In the genomic region with DNA sequence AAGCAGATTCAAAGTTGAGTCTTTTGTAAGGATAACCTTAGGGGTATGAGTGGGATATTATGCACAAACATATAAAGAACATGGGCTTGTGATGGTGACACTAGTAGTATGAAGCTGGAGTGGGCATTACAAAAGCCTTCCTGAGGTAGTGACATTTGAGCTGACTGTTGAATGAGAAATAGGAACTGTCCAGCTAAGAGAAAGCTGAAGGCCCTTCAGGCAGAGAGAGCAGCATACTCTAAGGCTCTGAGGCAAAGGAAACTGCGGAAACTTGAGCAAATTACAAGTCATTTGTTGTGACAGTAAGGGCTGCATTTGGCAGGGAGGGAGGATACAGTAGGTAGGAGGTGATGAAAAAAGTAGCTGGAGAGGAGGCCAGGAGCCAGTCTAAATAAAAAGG, we compare ENCODE assay signal across 1 cellular context.
TF ChIP-seq lines count a peak whose summit lies in the region.

No MANE protein-coding gene starts in this region.

TF ChIP-seq in SK-N-SH, 30 proteins besides CTCF, POLR2A, EP300 and RAD21 (continued from another document):
- TF ChIP-seq, protein P1, sequence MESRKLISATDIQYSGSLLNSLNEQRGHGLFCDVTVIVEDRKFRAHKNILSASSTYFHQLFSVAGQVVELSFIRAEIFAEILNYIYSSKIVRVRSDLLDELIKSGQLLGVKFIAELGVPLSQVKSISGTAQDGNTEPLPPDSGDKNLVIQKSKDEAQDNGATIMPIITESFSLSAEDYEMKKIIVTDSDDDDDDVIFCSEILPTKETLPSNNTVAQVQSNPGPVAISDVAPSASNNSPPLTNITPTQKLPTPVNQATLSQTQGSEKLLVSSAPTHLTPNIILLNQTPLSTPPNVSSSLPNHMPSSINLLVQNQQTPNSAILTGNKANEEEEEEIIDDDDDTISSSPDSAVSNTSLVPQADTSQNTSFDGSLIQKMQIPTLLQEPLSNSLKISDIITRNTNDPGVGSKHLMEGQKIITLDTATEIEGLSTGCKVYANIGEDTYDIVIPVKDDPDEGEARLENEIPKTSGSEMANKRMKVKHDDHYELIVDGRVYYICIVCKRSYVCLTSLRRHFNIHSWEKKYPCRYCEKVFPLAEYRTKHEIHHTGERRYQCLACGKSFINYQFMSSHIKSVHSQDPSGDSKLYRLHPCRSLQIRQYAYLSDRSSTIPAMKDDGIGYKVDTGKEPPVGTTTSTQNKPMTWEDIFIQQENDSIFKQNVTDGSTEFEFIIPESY (IDR thresholded peaks at IDR 0.05; ENCODE audit: borderline replicate concordance, low read depth), result no peak
